1 cellular context compared by ENCODE assay signal in genomic region chr2:43408784-43409160, GRCh38.
TF ChIP-seq lines count a peak whose summit lies in the region.

No MANE protein-coding gene starts in this region.

TF ChIP-seq in GM12878, 131 proteins besides CTCF, POLR2A, EP300 and RAD21:
- TF ChIP-seq NKRF (conservative IDR thresholded peaks at IDR 0.05) (no peak), ZNF217 (IDR thresholded peaks at IDR 0.05) (no peak), BRCA1 (IDR thresholded peaks at IDR 0.05; ENCODE audit: low read depth, low read length) (no peak), NFIC (IDR thresholded peaks at IDR 0.05; ENCODE audit: low read depth, low read length) (no peak), POLR2AphosphoS5 (IDR thresholded peaks at IDR 0.05; ENCODE audit: low read length) (no peak), IKZF2 (IDR thresholded peaks at IDR 0.05) (0 out of 4 replicates have a peak, but pooled peaks of 1 of the 2 experiments have one; percentile 31), ZNF24 (IDR thresholded peaks at IDR 0.05) (peak; percentile 21; the same call in 1 of the 2 replicates), MTA2 (IDR thresholded peaks at IDR 0.05; ENCODE audit: low read depth) (peak; percentile 64), NRF1 (conservative IDR thresholded peaks at IDR 0.05; ENCODE audit: low read depth, low read length) (no peak), ATF7 (IDR thresholded peaks at IDR 0.05; ENCODE audit: low read depth) (no peak), ZNF384 (IDR thresholded peaks at IDR 0.05; ENCODE audit: borderline replicate concordance, low read depth, low read length) (no peak)
